Comparison of ENCODE assay signal across 8 cellular contexts in genomic region chr6:18387061-18387721, GRCh38. TPM values are rescaled to one million over a fixed set of nuclear protein-coding genes. Genes with fewer than 3 reads are reported as not detected.
DNase-seq lines count a peak whose midpoint lies in the region; ATAC-seq, FAIRE-seq and TF ChIP-seq lines count a peak whose summit lies in the region.

Gene RNF144B (plus strand): TSS chr6:18387350. CDS start chr6:18399535, 12,185 bp downstream.

- peak; percentile 40 for DNase-seq in GM13976 (ENCODE audit: low spot score)
- peak; percentile 46 for DNase-seq in NCI-H1694 treated with DMSO at 0.1 percent for 48 hours (lab: John Stamatoyannopoulos, UW)
- peak; percentile 26 for DNase-seq in T-helper 22 cell (ENCODE audit: low read depth)
- DNase-seq in astrocyte (ENCODE audit: low read depth), result peak; percentile 55
- DNase-seq in hepatocyte (ENCODE audit: low spot score), result peak; percentile 83
- peak; percentile 90 for DNase-seq in retina
- no peak for DNase-seq in GOT3 (lab: John Stamatoyannopoulos, UW)

- H2AFZ ChIP-seq in astrocyte (ENCODE audit: low read depth, low read length) (peak within 1 kb of the TSS; percentile 87), hepatocyte (peak within 1 kb of the TSS; percentile 81)

- H3K27me3 Mint-ChIP-seq in astrocyte (ENCODE audit: low read depth, unreplicated experiment), result no peaks in the 10 kb centered on the region

- no peaks in the 10 kb centered on the region for H3K9me2 ChIP-seq in hepatocyte (replicated peaks; ENCODE audit: insufficient read depth)

- H3K9me3 Mint-ChIP-seq in astrocyte (ENCODE audit: unreplicated experiment), result no peaks in the 10 kb centered on the region

- H3K27ac ChIP-seq in astrocyte (ENCODE audit: low read depth, low read length) (no peak within 1 kb of the TSS), hepatocyte (peak within 1 kb of the TSS; percentile 25)

- ATAC-seq in HG02885 (IDR thresholded peaks at IDR 0.05; ENCODE audit: poor library complexity, unreplicated experiment), result peak; percentile 89

- WGBS in hepatocyte (ENCODE audit: low lambda C conversion rate, missing lambda C conversion rate), result 2% methylated on average over 40 of the region's 40 CpGs

- peaks cover 26% of the 10 kb centered on the region for H3K4me1 Mint-ChIP-seq in astrocyte (ENCODE audit: low read depth, unreplicated experiment)

- H3K9me3 ChIP-seq in astrocyte (ENCODE audit: insufficient read depth, low read depth, low read length) (no peaks in the 10 kb centered on the region), hepatocyte (ENCODE audit: low read depth) (no peaks in the 10 kb centered on the region)

- peaks cover 18% of the 10 kb centered on the region for H3K4me1 ChIP-seq in astrocyte (ENCODE audit: insufficient read depth, low read length)
- peaks cover 16% of the 10 kb centered on the region for H3K4me1 ChIP-seq in hepatocyte (ENCODE audit: insufficient read depth)

- H3K4me3 Mint-ChIP-seq in astrocyte (ENCODE audit: unreplicated experiment), result peak within 1 kb of the TSS; percentile 93

- no peaks in the 10 kb centered on the region for H3K27me3 ChIP-seq in astrocyte (ENCODE audit: insufficient read depth, low read length)
- H3K27me3 ChIP-seq in hepatocyte, result peaks cover 4% of the 10 kb centered on the region

- FAIRE-seq in astrocyte (lab: Jason Lieb, UNC), result no peak

- TF ChIP-seq CTCF in GM13976 (IDR thresholded peaks at IDR 0.05; ENCODE audit: borderline replicate concordance, control extremely low read depth, extremely low read depth, insufficient read depth, missing control alignments) (no peak), astrocyte (IDR thresholded peaks at IDR 0.05; ENCODE audit: insufficient read depth, low read depth, low read length) (no peak), hepatocyte (IDR thresholded peaks at IDR 0.05; ENCODE audit: poor library complexity) (no peak)

- peak within 1 kb of the TSS; percentile 76 for H3K9ac ChIP-seq in astrocyte (ENCODE audit: low read length)

- no peaks in the 10 kb centered on the region for H3K79me2 ChIP-seq in astrocyte (ENCODE audit: insufficient read depth, low read length)
- H3K79me2 ChIP-seq in hepatocyte, result no peaks in the 10 kb centered on the region

- H3K36me3 Mint-ChIP-seq in astrocyte (ENCODE audit: low read depth, unreplicated experiment), result no peaks in the 10 kb centered on the region

- in situ Hi-C loops in GM13976 (cut with MboI; ENCODE audit: low sequenced_read_pairs, unreplicated experiment), result no loop called here

- H3K4me3 ChIP-seq in astrocyte (ENCODE audit: insufficient read depth, low read depth, low read length) (peak within 1 kb of the TSS; percentile 73), hepatocyte (peak within 1 kb of the TSS; percentile 55)

- H4K20me1 ChIP-seq in astrocyte (ENCODE audit: insufficient read depth, low read length) (no peaks in the 10 kb centered on the region), hepatocyte (ENCODE audit: insufficient read depth, poor library complexity, severe bottlenecking) (no peaks in the 10 kb centered on the region)

- H3K36me3 ChIP-seq in astrocyte (ENCODE audit: insufficient read depth, low read length) (no peaks in the 10 kb centered on the region), hepatocyte (replicated peaks; ENCODE audit: insufficient read depth, low read depth) (no peaks in the 10 kb centered on the region)

- H3K4me2 ChIP-seq in astrocyte (ENCODE audit: low read length) (peak within 1 kb of the TSS; percentile 93), hepatocyte (peak within 1 kb of the TSS; percentile 88)

- peak within 1 kb of the TSS; percentile 85 for H3K27ac Mint-ChIP-seq in astrocyte (ENCODE audit: unreplicated experiment)

RNA-seq across cellular contexts. Expression of gene RNF144B, which starts in this region (rescaled TPM):
- total RNA-seq in astrocyte (3.6 and 7.2 TPM in 2 replicates), hepatocyte (1.8 and 2.2 TPM in 2 replicates)
- 0.37 and 0.72 TPM in 2 replicates for polyA plus RNA-seq in hepatocyte
